ENCODE assay signal across 33 cellular contexts in genomic region chrY:16834151-16834550, GRCh38.
"Had no signal": no experiment of that assay in that cellular context is flagged by ENCODE, and none has a peak within 500 bp of the region (broad histone marks: within the 10 kb centered on the region; RNA-seq: fewer than 3 reads in every experiment).

No MANE protein-coding gene starts in this region.

- H3K9me3 Mint-ChIP-seq: activated CD4-positive, alpha-beta T cell treated with anti-CD3 and anti-CD28 coated beads, Interleukin-2, amount 10 ng/mL, durations not matched to agents 24 days and 14 days; activated T-helper 17 cell treated with anti-CD3 and anti-CD28 coated beads, Interleukin-2, amount 50 U/mL, for 72 hours had no signal

- H3K9me3 ChIP-seq: Peyer's patch had no signal

- FAIRE-seq: TTC549 had no signal

- H3K4me1 ChIP-seq: Peyer's patch had no signal

- H3K27me3 Mint-ChIP-seq: activated CD4-positive, alpha-beta T cell treated with anti-CD3 and anti-CD28 coated beads, Interleukin-2, amount 10 ng/mL, durations not matched to agents 24 days and 14 days; activated CD8-positive, alpha-beta T cell treated with anti-CD3 and anti-CD28 coated beads for 36 hours; activated naive CD8-positive, alpha-beta T cell treated with anti-CD3 and anti-CD28 coated beads for 36 hours; activated T-helper 17 cell treated with anti-CD3 and anti-CD28 coated beads, Interleukin-2, amount 50 U/mL, for 72 hours; central memory CD8-positive, alpha-beta T cell had no signal

- H3K4me3 Mint-ChIP-seq: activated CD4-positive, alpha-beta T cell treated with anti-CD3 and anti-CD28 coated beads, Interleukin-2, amount 10 ng/mL, durations not matched to agents 24 days and 14 days; activated CD8-positive, alpha-beta T cell treated with anti-CD3 and anti-CD28 coated beads for 36 hours; activated naive CD8-positive, alpha-beta T cell treated with anti-CD3 and anti-CD28 coated beads for 36 hours; activated T-cell treated with anti-CD3 and anti-CD28 coated beads, Interleukin-2, amount 50 U/mL, for 72 hours; activated T-helper 17 cell treated with anti-CD3 and anti-CD28 coated beads, Interleukin-2, amount 50 U/mL, for 72 hours; central memory CD8-positive, alpha-beta T cell had no signal

- H3K4me1 Mint-ChIP-seq: activated CD4-positive, alpha-beta T cell treated with anti-CD3 and anti-CD28 coated beads, Interleukin-2, amount 10 ng/mL, durations not matched to agents 24 days and 14 days; activated naive CD8-positive, alpha-beta T cell treated with anti-CD3 and anti-CD28 coated beads for 36 hours; activated T-helper 17 cell treated with anti-CD3 and anti-CD28 coated beads, Interleukin-2, amount 50 U/mL, for 72 hours; central memory CD8-positive, alpha-beta T cell had no signal

- H3K36me3 ChIP-seq: brain microvascular endothelial cell, cardiac muscle cell, Peyer's patch had no signal

- H3K27ac Mint-ChIP-seq: activated CD4-positive, alpha-beta T cell treated with anti-CD3 and anti-CD28 coated beads, Interleukin-2, amount 10 ng/mL, durations not matched to agents 24 days and 14 days; activated CD8-positive, alpha-beta T cell treated with anti-CD3 and anti-CD28 coated beads for 36 hours; activated naive CD8-positive, alpha-beta T cell treated with anti-CD3 and anti-CD28 coated beads for 36 hours; activated T-cell treated with anti-CD3 and anti-CD28 coated beads, Interleukin-2, amount 50 U/mL, for 72 hours; activated T-helper 17 cell treated with anti-CD3 and anti-CD28 coated beads, Interleukin-2, amount 50 U/mL, for 72 hours had no signal

- H3K4me3 ChIP-seq: cardiac muscle cell, Peyer's patch, SK-N-MC had no signal

- H3K27ac ChIP-seq: brain microvascular endothelial cell, cardiac muscle cell, KMS-11, Peyer's patch, RWPE1, SK-N-MC had no signal

- DNase-seq: activated CD4-positive, alpha-beta T cell treated with anti-CD3 and anti-CD28 coated beads, Interleukin-2, amount 10 ng/mL, durations not matched to agents 24 days and 14 days; activated CD4-positive, alpha-beta T cell treated with anti-CD3 and anti-CD28 coated beads, Interleukin-2, amount 50 U/mL, for 4 hours; activated CD8-positive, alpha-beta T cell treated with anti-CD3 and anti-CD28 coated beads for 36 hours; activated effector memory CD4-positive, alpha-beta T cell treated with anti-CD3 and anti-CD28 coated beads, Interleukin-2, amount 50 U/mL, for 16 hours; activated naive CD4-positive, alpha-beta T cell; activated naive CD4-positive, alpha-beta T cell treated with anti-CD3 and anti-CD28 coated beads, Interleukin-2, amount 50 U/mL, for 16 hours; activated naive CD8-positive, alpha-beta T cell treated with anti-CD3 and anti-CD28 coated beads for 36 hours; activated T-cell treated with anti-CD3 and anti-CD28 coated beads, Interleukin-2, amount 50 U/mL, for 1 hour; activated T-cell treated with anti-CD3 and anti-CD28 coated beads, Interleukin-2, amount 50 U/mL, for 72 hours; amniotic stem cell; aorta; brain microvascular endothelial cell; MM.1S; MV-4-11; NCI-H1092; NCI-H1436 treated with DMSO at 0.1 percent for 48 hours; NCI-H1694 treated with DMSO at 0.1 percent for 48 hours; NCI-H2029; NCI-H510A; NCI-H526; NCI-H748 treated with DMSO at 0.1 percent for 48 hours; NK-92 treated with Interleukin-12 subunit alpha and Interleukin-12 subunit beta, amount 100 ng/mL, for 24 hours; PC-3; Peyer's patch; Right ventricle myocardium superior; T1000 had no signal

- H3K36me3 Mint-ChIP-seq: activated naive CD8-positive, alpha-beta T cell treated with anti-CD3 and anti-CD28 coated beads for 36 hours had no signal
